ENCODE assay signal across 8 cellular contexts in the genomic region with DNA sequence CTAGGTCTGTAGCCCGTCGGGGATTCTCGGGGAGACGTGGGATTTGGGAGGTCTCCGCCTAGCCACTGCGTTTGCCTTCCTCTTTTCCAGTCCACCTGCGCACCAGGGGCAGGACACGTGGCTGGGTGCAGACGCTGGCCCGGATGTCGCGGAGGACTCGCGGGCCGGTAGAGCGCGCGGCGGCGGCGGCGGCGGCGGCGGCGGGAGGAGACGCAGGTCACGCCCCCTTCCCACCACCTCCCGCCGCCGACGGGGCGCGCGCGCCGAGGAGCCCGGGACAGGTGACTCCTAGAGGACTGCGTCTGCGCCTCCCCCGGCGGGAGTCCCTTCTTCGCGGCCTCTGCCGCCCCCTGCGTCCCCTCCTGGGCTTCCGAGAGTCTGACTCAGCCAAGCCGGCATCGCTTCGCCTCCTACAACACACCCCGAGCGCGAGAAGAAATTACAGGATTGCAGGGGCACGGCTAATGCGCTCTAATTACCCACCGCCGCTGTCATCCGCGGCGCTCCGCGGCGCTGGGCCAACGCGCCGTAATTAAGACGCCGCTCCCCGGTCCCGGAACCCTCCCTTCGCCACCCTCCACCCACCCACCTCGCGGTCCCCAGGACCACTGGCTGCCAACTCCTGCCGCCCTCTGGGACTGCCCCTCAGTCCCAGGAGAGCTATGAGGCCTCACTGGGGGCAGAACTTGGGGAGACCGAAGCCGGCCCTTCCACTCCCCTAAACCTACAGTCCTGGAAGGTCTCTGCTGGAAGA.
A peak's percentile ranks its signal among the peaks of the same experiment; 100 is the strongest.
DNase-seq lines count a peak whose midpoint lies in the region; ATAC-seq and TF ChIP-seq lines count a peak whose summit lies in the region.

No MANE protein-coding gene starts in this region.

- H3K9me3 Mint-ChIP-seq in nephron = no peaks in the 10 kb centered on the region

- peaks cover 39% of the 10 kb centered on the region for H3K27me3 Mint-ChIP-seq in nephron (ENCODE audit: low read depth)

- DNase-seq in NCI-H1930 (lab: John Stamatoyannopoulos, UW) (peak; percentile 85 to 86), epithelial cell of proximal tubule (ENCODE audit: low read depth) (no peak), superior temporal gyrus (ENCODE audit: extremely low spot score) (no peak), NCI-H748 treated with DMSO at 0.1 percent for 48 hours (lab: John Stamatoyannopoulos, UW) (no peak)
- peak; percentile 70 for DNase-seq in activated CD8-positive, alpha-beta memory T cell treated with anti-CD3 and anti-CD28 coated beads, Interleukin-2, amount 50 U/mL, for 4 hours
- peak; percentile 48 for DNase-seq in stimulated activated naive CD4-positive, alpha-beta T cell treated with Interleukin-2 at 50 U/mL for 16 hours (lab: John Stamatoyannopoulos, UW)

- H3K4me3 Mint-ChIP-seq in nephron = peak overlapping the region; percentile 63 to 76 (median 71)

- peaks cover 60% of the 10 kb centered on the region for H3K4me1 Mint-ChIP-seq in nephron

- H3K27ac Mint-ChIP-seq in nephron = no peak overlapping the region

- peak overlapping the region; percentile 50 for H3K4me3 ChIP-seq in epithelial cell of proximal tubule (ENCODE audit: low read depth, low read length)

- peak; percentile 35 for ATAC-seq in GM19023 (IDR thresholded peaks at IDR 0.05; ENCODE audit: unreplicated experiment)

- no peaks in the 10 kb centered on the region for H3K36me3 Mint-ChIP-seq in nephron (ENCODE audit: low read depth)

- TF ChIP-seq CTCF in epithelial cell of proximal tubule (conservative IDR thresholded peaks at IDR 0.05; ENCODE audit: low read depth, low read length) (peak; percentile 25), nephron (IDR thresholded peaks at IDR 0.05; ENCODE audit: unreplicated experiment in 3 of 3) (peak; percentile 14 to 33 (median 19))

Comparison
In these comparisons a context has a peak if more than half of its experiments do, and no peak if none do; other contexts are left out.
1. DNase-seq: peak in NCI-H1930 (2 of 2), activated CD8-positive, alpha-beta memory T cell treated with anti-CD3 and anti-CD28 coated beads, Interleukin-2, amount 50 U/mL, for 4 hours (single experiment) and stimulated activated naive CD4-positive, alpha-beta T cell treated with Interleukin-2 at 50 U/mL for 16 hours (single experiment); none in epithelial cell of proximal tubule (single experiment), superior temporal gyrus (single experiment) and NCI-H748 treated with DMSO at 0.1 percent for 48 hours (single experiment).